ENCODE assay signal across 11 cellular contexts in genomic region chr11:111870113-111870512, GRCh38. TPM values are rescaled to one million over a fixed set of nuclear protein-coding genes. Genes with fewer than 3 reads are reported as not detected.
DNase-seq lines count a peak whose midpoint lies in the region; ATAC-seq and TF ChIP-seq lines count a peak whose summit lies in the region.
"Had no signal": no experiment of that assay in that cellular context is flagged by ENCODE, and none has a peak within 500 bp of the region (broad histone marks: within the 10 kb centered on the region; RNA-seq: fewer than 3 reads in every experiment).

No MANE protein-coding gene starts in this region.

- ATAC-seq in central memory CD8-positive, alpha-beta T cell (replicated peaks; ENCODE audit: extremely low read depth, poor library complexity, severe bottlenecking): no peak
- no peak for ATAC-seq in GM18861 (IDR thresholded peaks at IDR 0.05; ENCODE audit: unreplicated experiment)
- ATAC-seq in GM18909 (IDR thresholded peaks at IDR 0.05; ENCODE audit: poor library complexity, unreplicated experiment): no peak
- ATAC-seq in GM21619 (IDR thresholded peaks at IDR 0.05; ENCODE audit: unreplicated experiment): no peak

- peaks cover 5% of the 10 kb centered on the region for H3K36me3 ChIP-seq in GM06990 (ENCODE audit: control insufficient read depth, insufficient read depth, low read length)
- peaks cover 10% of the 10 kb centered on the region; the same call in 1 of the 2 replicates for H3K36me3 ChIP-seq in Loucy (ENCODE audit: insufficient read depth, low read length)

- H3K27me3 ChIP-seq in GM06990 (replicated peaks; ENCODE audit: control insufficient read depth, insufficient read depth, low read length) (no peaks in the 10 kb centered on the region), Loucy (ENCODE audit: insufficient read depth, low read length, poor library complexity, severe bottlenecking) (no peaks in the 10 kb centered on the region)

- H3K27me3 Mint-ChIP-seq in central memory CD8-positive, alpha-beta T cell: no peaks in the 10 kb centered on the region
- H3K27me3 Mint-ChIP-seq in neural crest cell (ENCODE audit: low read depth): no peaks in the 10 kb centered on the region

- peaks cover 5% of the 10 kb centered on the region for H4K20me1 ChIP-seq in Loucy (ENCODE audit: insufficient read depth, low read length, poor library complexity, severe bottlenecking)

- peaks cover 29% of the 10 kb centered on the region for H3K4me1 ChIP-seq in Loucy (ENCODE audit: insufficient read depth, low read length, poor library complexity, severe bottlenecking)

- H3K4me3 ChIP-seq in GM06990 (replicated peaks; ENCODE audit: low read depth, low read length) (peak overlapping the region; percentile 13; the same call in 1 of the 2 replicates), Loucy (ENCODE audit: low read length, poor library complexity, severe bottlenecking) (peak overlapping the region; percentile 93)

- peak overlapping the region; percentile 82 for H3K4me3 Mint-ChIP-seq in central memory CD8-positive, alpha-beta T cell
- peak overlapping the region; percentile 14 for H3K4me3 Mint-ChIP-seq in neural crest cell

- no peak overlapping the region for H2AFZ ChIP-seq in Loucy (ENCODE audit: low read length)

- peak overlapping the region; percentile 80 for H3K9ac ChIP-seq in Loucy (ENCODE audit: low read depth, low read length, poor library complexity, severe bottlenecking)

- no peaks in the 10 kb centered on the region for H3K9me3 Mint-ChIP-seq in central memory CD8-positive, alpha-beta T cell
- H3K9me3 Mint-ChIP-seq in neural crest cell: no peaks in the 10 kb centered on the region

- peaks cover 24% of the 10 kb centered on the region; the same call in 1 of the 2 replicates for H3K79me2 ChIP-seq in Loucy (ENCODE audit: insufficient read depth, low read length)

- DNase-seq in GM06990 (ENCODE audit: extremely low read depth, insufficient read length) (no peak), neural crest cell (ENCODE audit: low read depth, low spot score) (no peak), UCSD-AML1 (lab: John Stamatoyannopoulos, UW; ENCODE audit: unreplicated experiment) (no peak)
- DNase-seq in central memory CD8-positive, alpha-beta T cell (ENCODE audit: low spot score in 2 of 2): no peak
- DNase-seq: activated CD8-positive, alpha-beta memory T cell treated with anti-CD3 and anti-CD28 coated beads for 24 hours; RPMI8226 had no signal

- no peak for TF ChIP-seq CTCF in GM06990 (IDR thresholded peaks at IDR 0.05; ENCODE audit: insufficient read depth, low read length, poor library complexity, severe bottlenecking)
- TF ChIP-seq CTCF in Loucy (conservative IDR thresholded peaks at IDR 0.05; ENCODE audit: low read length): no peak
- no peak for TF ChIP-seq CTCF in neural crest cell (conservative IDR thresholded peaks at IDR 0.05)

- H3K27ac Mint-ChIP-seq in central memory CD8-positive, alpha-beta T cell (ENCODE audit: low read depth): no peak overlapping the region
- H3K27ac Mint-ChIP-seq in neural crest cell (ENCODE audit: unreplicated experiment): no peak overlapping the region

- H3K4me1 Mint-ChIP-seq in central memory CD8-positive, alpha-beta T cell: peaks cover 26% of the 10 kb centered on the region
- peaks cover 17% of the 10 kb centered on the region for H3K4me1 Mint-ChIP-seq in neural crest cell

- peaks cover 3% of the 10 kb centered on the region; the same call in 1 of the 2 replicates for H3F3A ChIP-seq in Loucy (ENCODE audit: low read depth)

- no peaks in the 10 kb centered on the region for H3K9me3 ChIP-seq in Loucy (ENCODE audit: insufficient read depth, low read depth, low read length)

- H3K9me2 ChIP-seq in Loucy (replicated peaks; ENCODE audit: low read depth, low read length): no peaks in the 10 kb centered on the region

- peak overlapping the region; percentile 94 for H3K4me2 ChIP-seq in Loucy (ENCODE audit: low read depth, low read length, poor library complexity, severe bottlenecking)

- H3K36me3 Mint-ChIP-seq in central memory CD8-positive, alpha-beta T cell (ENCODE audit: insufficient read depth): peaks cover 35% of the 10 kb centered on the region
- peaks cover 11% of the 10 kb centered on the region for H3K36me3 Mint-ChIP-seq in neural crest cell (ENCODE audit: low read depth)

RNA-seq across cellular contexts. Expression of gene ALG9, which starts 1.3 kb away (rescaled TPM):
- 50.4 and 55.5 TPM in 2 replicates for total RNA-seq in neural crest cell

RNA-seq across cellular contexts. Expression of gene FDXACB1, which starts 8.9 kb away (rescaled TPM):
- total RNA-seq in neural crest cell: 4.8 and 5.0 TPM in 2 replicates

RNA-seq across cellular contexts. Expression of gene CFAP68, which starts 9.2 kb away (rescaled TPM):
- 22.8 and 24.8 TPM in 2 replicates for total RNA-seq in neural crest cell

RNA-seq across cellular contexts. Expression of gene CRYAB, which starts 41.5 kb away (rescaled TPM):
- total RNA-seq in neural crest cell: not detected in 2 replicates

RNA-seq across cellular contexts. Expression of gene HSPB2, which starts 42.4 kb away (rescaled TPM):
- total RNA-seq in neural crest cell: not detected in 2 replicates
- total RNA-seq: pulmonary artery endothelial cell had no signal
